13 cellular contexts compared by ENCODE assay signal in the genomic region with DNA sequence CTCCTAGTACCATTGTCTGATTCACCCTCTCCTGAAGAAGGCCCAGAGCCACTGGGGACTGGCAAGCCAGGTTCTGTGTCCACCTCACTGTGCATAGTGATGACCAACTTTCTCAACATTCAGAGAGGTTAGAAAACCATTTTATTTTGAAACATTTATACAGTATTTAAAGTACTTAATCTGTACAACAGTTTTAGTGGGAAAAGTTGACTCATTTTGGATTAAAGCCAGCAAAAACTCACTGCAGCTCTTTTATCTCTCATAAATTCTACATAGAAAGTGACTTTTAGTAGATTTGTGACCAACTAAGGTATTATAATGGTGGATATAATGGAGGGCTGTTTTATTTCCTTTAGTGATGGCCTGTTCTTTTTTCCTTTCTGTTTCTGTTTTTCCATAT. TPM values are rescaled to one million over a fixed set of nuclear protein-coding genes. Genes with fewer than 3 reads are reported as not detected.
DNase-seq lines count a peak whose midpoint lies in the region; ATAC-seq, FAIRE-seq and TF ChIP-seq lines count a peak whose summit lies in the region.
"Had no signal": no experiment of that assay in that cellular context is flagged by ENCODE, and none has a peak within 500 bp of the region (broad histone marks: within the 10 kb centered on the region; RNA-seq: fewer than 3 reads in every experiment).

No MANE protein-coding gene starts in this region.

- H3K4me3 Mint-ChIP-seq in activated CD8-positive, alpha-beta memory T cell treated with anti-CD3 and anti-CD28 coated beads, Interleukin-2, amount 10 ng/mL, durations not matched to agents 7 days and 5 days, result no peak overlapping the region
- H3K4me3 Mint-ChIP-seq in activated T-helper 17 cell treated with anti-CD3 and anti-CD28 coated beads, Interleukin-2, amount 50 U/mL, for 72 hours, result peak overlapping the region; percentile 39

- peaks cover 41% of the 10 kb centered on the region for H3K4me1 Mint-ChIP-seq in activated CD8-positive, alpha-beta memory T cell treated with anti-CD3 and anti-CD28 coated beads, Interleukin-2, amount 10 ng/mL, durations not matched to agents 7 days and 5 days
- peaks cover 29% of the 10 kb centered on the region for H3K4me1 Mint-ChIP-seq in activated T-helper 17 cell treated with anti-CD3 and anti-CD28 coated beads, Interleukin-2, amount 50 U/mL, for 72 hours

- intact Hi-C loops in posterior vena cava (cut with DNase I), result no loop called here

- CTCF ChIA-PET in activated CD8-positive, alpha-beta memory T cell treated with anti-CD3 and anti-CD28 coated beads, Interleukin-2, amount 10 ng/mL, durations not matched to agents 7 days and 5 days (lab: Charles Lee), result interaction anchor here (0.6 kb wide), 1 partner anchor 406 kb away, joined by 3 read pairs; no protein-coding TSS in a partner anchor

- H3K27ac Mint-ChIP-seq in activated CD8-positive, alpha-beta memory T cell treated with anti-CD3 and anti-CD28 coated beads, Interleukin-2, amount 10 ng/mL, durations not matched to agents 7 days and 5 days, result peak overlapping the region; percentile 39
- H3K27ac Mint-ChIP-seq in activated T-helper 17 cell treated with anti-CD3 and anti-CD28 coated beads, Interleukin-2, amount 50 U/mL, for 72 hours, result peak overlapping the region; percentile 56

- peak; percentile 28 for ATAC-seq in activated CD8-positive, alpha-beta memory T cell treated with anti-CD3 and anti-CD28 coated beads, Interleukin-2, amount 10 ng/mL, durations not matched to agents 7 days and 5 days
- ATAC-seq in activated T-helper 17 cell treated with anti-CD3 and anti-CD28 coated beads, Interleukin-2, amount 50 U/mL, for 72 hours (replicated peaks), result no peak
- ATAC-seq: Right ventricle myocardium inferior had no signal

- no peak for TF ChIP-seq CTCF in fibroblast of villous mesenchyme (IDR thresholded peaks at IDR 0.05; ENCODE audit: insufficient read depth, low read depth, low read length)

- no peaks in the 10 kb centered on the region for H3K27me3 Mint-ChIP-seq in activated CD8-positive, alpha-beta memory T cell treated with anti-CD3 and anti-CD28 coated beads, Interleukin-2, amount 10 ng/mL, durations not matched to agents 7 days and 5 days
- H3K27me3 Mint-ChIP-seq in activated T-helper 17 cell treated with anti-CD3 and anti-CD28 coated beads, Interleukin-2, amount 50 U/mL, for 72 hours, result no peaks in the 10 kb centered on the region

- DNase-seq in activated CD8-positive, alpha-beta memory T cell treated with anti-CD3 and anti-CD28 coated beads, Interleukin-2, amount 10 ng/mL, durations not matched to agents 7 days and 5 days, result no peak
- no peak for DNase-seq in activated CD8-positive, alpha-beta memory T cell treated with anti-CD3 and anti-CD28 coated beads, Interleukin-2, amount 50 U/mL, for 4 hours
- DNase-seq in fibroblast of villous mesenchyme (ENCODE audit: low read depth) (peak; percentile 80), urothelium cell line (ENCODE audit: low spot score) (peak; percentile 14), NCI-H1694 treated with DMSO at 0.1 percent for 48 hours (lab: John Stamatoyannopoulos, UW) (no peak), UCSD-AML1 (lab: John Stamatoyannopoulos, UW; ENCODE audit: unreplicated experiment) (no peak), posterior vena cava (ENCODE audit: low spot score) (no peak)
- DNase-seq: activated CD4-positive, alpha-beta T cell treated with anti-CD3 and anti-CD28 coated beads, Interleukin-2, amount 50 U/mL, for 4 hours; amniotic stem cell; mesendoderm; stimulated activated naive CD4-positive, alpha-beta T cell treated with Interleukin-2 at 50 U/mL for 16 hours had no signal

- no peaks in the 10 kb centered on the region for H3K9me3 Mint-ChIP-seq in activated CD8-positive, alpha-beta memory T cell treated with anti-CD3 and anti-CD28 coated beads, Interleukin-2, amount 10 ng/mL, durations not matched to agents 7 days and 5 days (ENCODE audit: low read depth)
- no peaks in the 10 kb centered on the region for H3K9me3 Mint-ChIP-seq in activated T-helper 17 cell treated with anti-CD3 and anti-CD28 coated beads, Interleukin-2, amount 50 U/mL, for 72 hours

- H3K4me3 ChIP-seq in fibroblast of villous mesenchyme (ENCODE audit: low read depth, low read length), result no peak overlapping the region

- H3K36me3 Mint-ChIP-seq in activated CD8-positive, alpha-beta memory T cell treated with anti-CD3 and anti-CD28 coated beads, Interleukin-2, amount 10 ng/mL, durations not matched to agents 7 days and 5 days, result peaks cover 28% of the 10 kb centered on the region
- H3K36me3 Mint-ChIP-seq in activated T-helper 17 cell treated with anti-CD3 and anti-CD28 coated beads, Interleukin-2, amount 50 U/mL, for 72 hours (ENCODE audit: low read depth), result peaks cover 17% of the 10 kb centered on the region

- no peak for FAIRE-seq in urothelium cell line (lab: Jason Lieb, UNC)

RNA-seq across cellular contexts. Expression of gene TULP4, which starts 9.7 kb away (rescaled TPM):
- total RNA-seq in activated CD8-positive, alpha-beta memory T cell treated with anti-CD3 and anti-CD28 coated beads, Interleukin-2, amount 10 ng/mL, durations not matched to agents 7 days and 5 days, result 10 to 100 TPM; 28.4 to 30.5 TPM
- total RNA-seq in activated T-helper 17 cell treated with anti-CD3 and anti-CD28 coated beads, Interleukin-2, amount 50 U/mL, for 72 hours, result 10 to 100 TPM; 10.8 to 31.2 TPM
- total RNA-seq in fibroblast of villous mesenchyme, result 90.2 and 120 TPM in 2 replicates
- 10 to 100 TPM; 66.3 to 71.9 TPM for total RNA-seq in posterior vena cava

Comparison
In these comparisons a context has a peak if more than half of its experiments do, and no peak if none do; other contexts are left out.
1. DNase-seq: peak in fibroblast of villous mesenchyme (single experiment) and urothelium cell line (single experiment); none in activated CD8-positive, alpha-beta memory T cell treated with anti-CD3 and anti-CD28 coated beads, Interleukin-2, amount 10 ng/mL, durations not matched to agents 7 days and 5 days (single experiment), activated CD8-positive, alpha-beta memory T cell treated with anti-CD3 and anti-CD28 coated beads, Interleukin-2, amount 50 U/mL, for 4 hours (single experiment), NCI-H1694 treated with DMSO at 0.1 percent for 48 hours (single experiment), UCSD-AML1 (single experiment) and posterior vena cava (single experiment).